ENCODE assay signal across 8 cellular contexts in the genomic region with DNA sequence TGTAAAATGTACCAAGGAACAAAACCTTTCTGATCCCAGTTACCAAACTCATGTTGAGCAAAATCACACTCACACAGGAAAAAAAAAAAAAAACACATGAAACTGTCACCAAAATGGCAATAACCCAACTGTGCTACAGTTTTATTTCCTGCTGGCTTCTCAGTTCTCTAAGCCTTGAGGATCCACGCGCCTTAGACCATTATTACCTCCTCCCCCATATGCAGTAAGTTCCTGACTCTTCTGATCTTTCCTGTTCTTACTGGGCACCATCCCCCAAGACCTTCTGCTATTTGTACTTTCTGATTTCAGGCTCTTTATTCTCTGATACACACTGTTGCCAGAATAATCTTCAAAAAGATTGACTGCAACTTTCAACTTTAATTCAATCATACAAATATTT.
DNase-seq lines count a peak whose midpoint lies in the region; ATAC-seq lines count a peak whose summit lies in the region.

No MANE protein-coding gene starts in this region.

- peaks cover 53% of the 10 kb centered on the region for H3K4me1 Mint-ChIP-seq in activated T-helper 17 cell treated with anti-CD3 and anti-CD28 coated beads, Interleukin-2, amount 50 U/mL, for 72 hours

- H3K27me3 Mint-ChIP-seq in activated T-helper 17 cell treated with anti-CD3 and anti-CD28 coated beads, Interleukin-2, amount 50 U/mL, for 72 hours, result no peaks in the 10 kb centered on the region

- peaks cover 64% of the 10 kb centered on the region for H3K36me3 Mint-ChIP-seq in activated T-helper 17 cell treated with anti-CD3 and anti-CD28 coated beads, Interleukin-2, amount 50 U/mL, for 72 hours (ENCODE audit: low read depth)

- no peaks in the 10 kb centered on the region for H3K9me3 Mint-ChIP-seq in activated T-helper 17 cell treated with anti-CD3 and anti-CD28 coated beads, Interleukin-2, amount 50 U/mL, for 72 hours

- H3K4me3 Mint-ChIP-seq in activated T-helper 17 cell treated with anti-CD3 and anti-CD28 coated beads, Interleukin-2, amount 50 U/mL, for 72 hours, result peak overlapping the region; percentile 54

- ATAC-seq in GM18868 (IDR thresholded peaks at IDR 0.05; ENCODE audit: unreplicated experiment), result peak; percentile 64
- peak; percentile 49 for ATAC-seq in HG03159 (IDR thresholded peaks at IDR 0.05; ENCODE audit: unreplicated experiment)
- peak; percentile 63 for ATAC-seq in activated T-helper 17 cell treated with anti-CD3 and anti-CD28 coated beads, Interleukin-2, amount 50 U/mL, for 72 hours (replicated peaks)
- no peak for ATAC-seq in esophagus mucosa

- DNase-seq in medulla oblongata (ENCODE audit: extremely low spot score) (peak; percentile 58), NCI-H2171 (lab: John Stamatoyannopoulos, UW) (no peak), NOMO-1 treated with dmso at 0.1 percent for 144 hours (lab: John Stamatoyannopoulos, UW; ENCODE audit: unreplicated experiment) (no peak)
- DNase-seq in activated CD8-positive, alpha-beta memory T cell treated with anti-CD3 and anti-CD28 coated beads, Interleukin-2, amount 50 U/mL, for 48 hours, result no peak

- peak overlapping the region; percentile 42 for H3K27ac Mint-ChIP-seq in activated T-helper 17 cell treated with anti-CD3 and anti-CD28 coated beads, Interleukin-2, amount 50 U/mL, for 72 hours
